ENCODE assay signal across 28 cellular contexts in genomic region chr10:106780593-106781088, GRCh38.
"Had no signal": no experiment of that assay in that cellular context is flagged by ENCODE, and none has a peak within 500 bp of the region (broad histone marks: within the 10 kb centered on the region; RNA-seq: fewer than 3 reads in every experiment).

No MANE protein-coding gene starts in this region.

- H3K27ac Mint-ChIP-seq: activated naive CD4-positive, alpha-beta T cell treated with anti-CD3 and anti-CD28 coated beads, Interleukin-2, amount 10 ng/mL, durations not matched to agents 7 days and 5 days; activated naive CD8-positive, alpha-beta T cell treated with anti-CD3 and anti-CD28 coated beads, Interleukin-2, amount 10 ng/mL, durations not matched to agents 7 days and 5 days; activated T-helper 1 cell treated with anti-CD3 and anti-CD28 coated beads, Interleukin-12 subunit alpha, Interleukin-12 subunit beta, Interleukin-2, Interleukin-4 antibody, amounts not matched to agents 30 ng/mL and 10 ng/mL and 1 ng/mL, durations not matched to agents 14 hours and 24 hours and 36 hours; endodermal cell; immature natural killer cell; nephron; progenitor cell of endocrine pancreas; stimulated activated memory B cell treated with anti-CD40 and anti-IgM and Interleukin-4, amounts not matched to agents 10 μg/mL and 1 μg/mL and 100 μg/mL, for 72 hours; stimulated activated naive CD8-positive, alpha-beta T cell treated with anti-CD3 and anti-CD28 coated beads, Interleukin-15, amount 100 ng/mL, for 72 hours; type B pancreatic cell had no signal

- H3K9me3 ChIP-seq: neutrophil, vagina had no signal

- H3K27me3 ChIP-seq: neutrophil, vagina had no signal

- H3K4me3 Mint-ChIP-seq: activated naive CD4-positive, alpha-beta T cell treated with anti-CD3 and anti-CD28 coated beads, Interleukin-2, amount 10 ng/mL, durations not matched to agents 7 days and 5 days; activated naive CD8-positive, alpha-beta T cell treated with anti-CD3 and anti-CD28 coated beads, Interleukin-2, amount 10 ng/mL, durations not matched to agents 7 days and 5 days; activated T-helper 1 cell treated with anti-CD3 and anti-CD28 coated beads, Interleukin-12 subunit alpha, Interleukin-12 subunit beta, Interleukin-2, Interleukin-4 antibody, amounts not matched to agents 30 ng/mL and 10 ng/mL and 1 ng/mL, durations not matched to agents 14 hours and 24 hours and 36 hours; endodermal cell; immature natural killer cell; nephron; stimulated activated memory B cell treated with anti-CD40 and anti-IgM and Interleukin-4, amounts not matched to agents 10 μg/mL and 1 μg/mL and 100 μg/mL, for 72 hours; stimulated activated naive CD8-positive, alpha-beta T cell treated with anti-CD3 and anti-CD28 coated beads, Interleukin-15, amount 100 ng/mL, for 72 hours; type B pancreatic cell had no signal

- H3K4me3 ChIP-seq: skin epidermis, vagina had no signal

- H3K9me3 Mint-ChIP-seq: activated naive CD4-positive, alpha-beta T cell treated with anti-CD3 and anti-CD28 coated beads, Interleukin-2, amount 10 ng/mL, durations not matched to agents 7 days and 5 days; activated naive CD8-positive, alpha-beta T cell treated with anti-CD3 and anti-CD28 coated beads, Interleukin-2, amount 10 ng/mL, durations not matched to agents 7 days and 5 days; activated T-helper 1 cell treated with anti-CD3 and anti-CD28 coated beads, Interleukin-12 subunit alpha, Interleukin-12 subunit beta, Interleukin-2, Interleukin-4 antibody, amounts not matched to agents 30 ng/mL and 10 ng/mL and 1 ng/mL, durations not matched to agents 14 hours and 24 hours and 36 hours; endodermal cell; nephron; stimulated activated memory B cell treated with anti-CD40 and anti-IgM and Interleukin-4, amounts not matched to agents 10 μg/mL and 1 μg/mL and 100 μg/mL, for 72 hours; type B pancreatic cell had no signal

- H3K4me1 ChIP-seq: vagina had no signal

- H3K36me3 Mint-ChIP-seq: activated naive CD4-positive, alpha-beta T cell treated with anti-CD3 and anti-CD28 coated beads, Interleukin-2, amount 10 ng/mL, durations not matched to agents 7 days and 5 days; activated naive CD8-positive, alpha-beta T cell treated with anti-CD3 and anti-CD28 coated beads, Interleukin-2, amount 10 ng/mL, durations not matched to agents 7 days and 5 days; stimulated activated memory B cell treated with anti-CD40 and anti-IgM and Interleukin-4, amounts not matched to agents 10 μg/mL and 1 μg/mL and 100 μg/mL, for 72 hours; type B pancreatic cell had no signal

- DNase-seq: activated CD4-positive, alpha-beta T cell treated with anti-CD3 and anti-CD28 coated beads for 4 hours; activated CD4-positive, alpha-beta T cell treated with anti-CD3 and anti-CD28 coated beads, Interleukin-2, amount 50 U/mL, for 48 hours; activated CD8-positive, alpha-beta memory T cell treated with anti-CD3 and anti-CD28 coated beads for 24 hours; activated gamma-delta T cell; activated naive CD4-positive, alpha-beta T cell treated with anti-CD3 and anti-CD28 coated beads, Interleukin-2, amount 10 ng/mL, durations not matched to agents 7 days and 5 days; activated naive CD8-positive, alpha-beta T cell treated with anti-CD3 and anti-CD28 coated beads, Interleukin-2, amount 10 ng/mL, durations not matched to agents 7 days and 5 days; activated T-cell treated with anti-CD3 and anti-CD28 coated beads, Interleukin-2, amount 50 U/mL, for 1 hour; central memory CD4-positive, alpha-beta T cell; endodermal cell; foreskin fibroblast; head of caudate nucleus; hypothalamus; immature natural killer cell; kidney; stimulated activated CD4-positive, alpha-beta T cell treated with anti-CD3 and anti-CD28 coated beads, Interleukin-1b, Interleukin-23, amount 100 ng/mL, for 48 hours; stimulated activated CD4-positive, alpha-beta T cell treated with anti-CD3 and anti-CD28 coated beads, Interleukin-4, amount 100 ng/mL, for 4 hours; stimulated activated CD8-positive, alpha-beta memory T cell treated with anti-CD3 and anti-CD28 coated beads, Interleukin-4, amount 100 ng/mL, for 48 hours; stimulated activated naive CD8-positive, alpha-beta T cell treated with anti-CD3 and anti-CD28 coated beads, Interleukin-15, amount 100 ng/mL, for 72 hours; substantia nigra had no signal

- H3K4me1 Mint-ChIP-seq: activated naive CD4-positive, alpha-beta T cell treated with anti-CD3 and anti-CD28 coated beads, Interleukin-2, amount 10 ng/mL, durations not matched to agents 7 days and 5 days; activated naive CD8-positive, alpha-beta T cell treated with anti-CD3 and anti-CD28 coated beads, Interleukin-2, amount 10 ng/mL, durations not matched to agents 7 days and 5 days; immature natural killer cell; nephron; stimulated activated memory B cell treated with anti-CD40 and anti-IgM and Interleukin-4, amounts not matched to agents 10 μg/mL and 1 μg/mL and 100 μg/mL, for 72 hours; stimulated activated naive CD8-positive, alpha-beta T cell treated with anti-CD3 and anti-CD28 coated beads, Interleukin-15, amount 100 ng/mL, for 72 hours had no signal

- H3K36me3 ChIP-seq: neutrophil, vagina had no signal

- H3K27ac ChIP-seq: neutrophil, skin epidermis, vagina, VCaP had no signal

- H3K27me3 Mint-ChIP-seq: activated naive CD4-positive, alpha-beta T cell treated with anti-CD3 and anti-CD28 coated beads, Interleukin-2, amount 10 ng/mL, durations not matched to agents 7 days and 5 days; activated naive CD8-positive, alpha-beta T cell treated with anti-CD3 and anti-CD28 coated beads, Interleukin-2, amount 10 ng/mL, durations not matched to agents 7 days and 5 days; progenitor cell of endocrine pancreas; stimulated activated memory B cell treated with anti-CD40 and anti-IgM and Interleukin-4, amounts not matched to agents 10 μg/mL and 1 μg/mL and 100 μg/mL, for 72 hours; stimulated activated naive CD8-positive, alpha-beta T cell treated with anti-CD3 and anti-CD28 coated beads, Interleukin-15, amount 100 ng/mL, for 72 hours had no signal
